Comparison of ENCODE assay signal across 1 cellular context in the genomic region with DNA sequence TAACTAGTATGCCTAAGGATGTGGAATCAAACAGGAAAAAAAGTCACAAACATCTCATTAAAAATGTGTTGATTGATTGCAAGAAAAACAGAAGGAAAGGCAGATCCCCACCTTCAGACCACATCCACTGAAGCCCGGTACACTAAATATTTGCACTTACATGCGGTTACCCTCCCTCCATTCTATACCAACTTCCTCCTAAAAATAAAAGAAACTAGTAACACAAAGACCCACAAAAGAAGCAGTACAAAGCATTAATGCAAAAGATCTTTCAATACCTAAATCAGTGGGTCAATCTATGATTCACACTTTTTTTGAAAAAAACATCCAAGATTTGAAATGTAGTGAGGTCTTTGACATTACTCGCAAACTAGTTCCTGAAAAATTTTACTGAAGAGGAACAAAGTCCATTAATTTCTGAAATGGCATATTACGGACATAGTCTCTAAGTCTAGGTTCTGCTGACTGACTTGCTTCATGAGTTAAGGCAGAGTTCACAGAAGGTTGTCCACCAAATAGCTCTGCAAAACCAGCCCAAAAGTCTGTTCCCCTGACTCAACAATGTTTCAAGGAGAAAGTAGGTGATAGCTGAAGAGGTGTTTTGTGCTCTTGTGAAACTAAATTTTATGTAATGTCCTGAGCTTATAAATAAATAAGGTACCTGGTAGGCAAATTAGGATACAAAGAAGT.
TF ChIP-seq lines count a peak whose summit lies in the region.

No MANE protein-coding gene starts in this region.

TF ChIP-seq in HepG2, 621 proteins besides CTCF, POLR2A, EP300 and RAD21 (continued from another document):
- TF ChIP-seq, protein P1, sequence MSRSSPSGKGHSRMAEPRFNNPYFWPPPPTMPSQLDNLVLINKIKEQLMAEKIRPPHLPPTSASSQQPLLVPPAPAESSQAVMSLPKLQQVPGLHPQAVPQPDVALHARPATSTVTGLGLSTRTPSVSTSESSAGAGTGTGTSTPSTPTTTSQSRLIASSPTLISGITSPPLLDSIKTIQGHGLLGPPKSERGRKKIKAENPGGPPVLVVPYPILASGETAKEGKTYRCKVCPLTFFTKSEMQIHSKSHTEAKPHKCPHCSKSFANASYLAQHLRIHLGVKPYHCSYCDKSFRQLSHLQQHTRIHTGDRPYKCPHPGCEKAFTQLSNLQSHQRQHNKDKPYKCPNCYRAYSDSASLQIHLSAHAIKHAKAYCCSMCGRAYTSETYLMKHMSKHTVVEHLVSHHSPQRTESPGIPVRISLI (CRISPR knock-in tag; IDR thresholded peaks at IDR 0.05; ENCODE audit: borderline replicate concordance), result no peak
- no peak for TF ChIP-seq ZNF280D (CRISPR knock-in tag; IDR thresholded peaks at IDR 0.05)
- TF ChIP-seq ZNF274 (CRISPR knock-in tag; IDR thresholded peaks at IDR 0.05), result no peak
- TF ChIP-seq ZSCAN9 (CRISPR knock-in tag; IDR thresholded peaks at IDR 0.05; ENCODE audit: borderline replicate concordance), result no peak
- TF ChIP-seq, protein P2, sequence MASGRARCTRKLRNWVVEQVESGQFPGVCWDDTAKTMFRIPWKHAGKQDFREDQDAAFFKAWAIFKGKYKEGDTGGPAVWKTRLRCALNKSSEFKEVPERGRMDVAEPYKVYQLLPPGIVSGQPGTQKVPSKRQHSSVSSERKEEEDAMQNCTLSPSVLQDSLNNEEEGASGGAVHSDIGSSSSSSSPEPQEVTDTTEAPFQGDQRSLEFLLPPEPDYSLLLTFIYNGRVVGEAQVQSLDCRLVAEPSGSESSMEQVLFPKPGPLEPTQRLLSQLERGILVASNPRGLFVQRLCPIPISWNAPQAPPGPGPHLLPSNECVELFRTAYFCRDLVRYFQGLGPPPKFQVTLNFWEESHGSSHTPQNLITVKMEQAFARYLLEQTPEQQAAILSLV (CRISPR knock-in tag; IDR thresholded peaks at IDR 0.05; ENCODE audit: borderline replicate concordance), result no peak
- no peak for TF ChIP-seq AKAP8 (CRISPR knock-in tag; IDR thresholded peaks at IDR 0.05)
- TF ChIP-seq EED (CRISPR knock-in tag; IDR thresholded peaks at IDR 0.05), result no peak
- no peak for TF ChIP-seq EEA1 (CRISPR knock-in tag; IDR thresholded peaks at IDR 0.05; ENCODE audit: borderline replicate concordance)
- TF ChIP-seq ZNF337 (CRISPR knock-in tag; IDR thresholded peaks at IDR 0.05; ENCODE audit: borderline replicate concordance, low read depth), result no peak
- TF ChIP-seq ZNF33B (CRISPR knock-in tag; IDR thresholded peaks at IDR 0.05), result no peak
- TF ChIP-seq ZNF136 (CRISPR knock-in tag; IDR thresholded peaks at IDR 0.05; ENCODE audit: low read depth), result no peak
- TF ChIP-seq SP5 (CRISPR knock-in tag; IDR thresholded peaks at IDR 0.05; ENCODE audit: borderline replicate concordance, low read depth), result no peak
- no peak for TF ChIP-seq MAX (IDR thresholded peaks at IDR 0.05)
- TF ChIP-seq GFI1 (CRISPR knock-in tag; IDR thresholded peaks at IDR 0.05; ENCODE audit: borderline replicate concordance), result no peak
- TF ChIP-seq, protein P3, sequence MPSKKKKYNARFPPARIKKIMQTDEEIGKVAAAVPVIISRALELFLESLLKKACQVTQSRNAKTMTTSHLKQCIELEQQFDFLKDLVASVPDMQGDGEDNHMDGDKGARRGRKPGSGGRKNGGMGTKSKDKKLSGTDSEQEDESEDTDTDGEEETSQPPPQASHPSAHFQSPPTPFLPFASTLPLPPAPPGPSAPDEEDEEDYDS (CRISPR knock-in tag; IDR thresholded peaks at IDR 0.05), result no peak
